Comparison of ENCODE assay signal across 1 cellular context in genomic region chr19:10193666-10194499, GRCh38.
A peak's percentile ranks its signal among the peaks of the same experiment; 100 is the strongest.
TF ChIP-seq lines count a peak whose summit lies in the region.

No MANE protein-coding gene starts in this region.

TF ChIP-seq in HepG2, 621 proteins besides CTCF, POLR2A, EP300 and RAD21 (continued from another document and continues in another):
- TF ChIP-seq RERE (CRISPR knock-in tag; IDR thresholded peaks at IDR 0.05; ENCODE audit: low read depth) (no peak), SP1 (IDR thresholded peaks at IDR 0.05) (no peak), SP1 (CRISPR knock-in tag; IDR thresholded peaks at IDR 0.05) (no peak), XRCC5 (optimal IDR thresholded peaks at IDR 0.05; ENCODE audit: low read length) (no peak), ZNF224 (CRISPR knock-in tag; IDR thresholded peaks at IDR 0.05) (no peak; the same call in 1 of the 2 replicates), HNF4G (IDR thresholded peaks at IDR 0.05; ENCODE audit: borderline replicate concordance, low read depth, low read length) (no peak), HNF4G (CRISPR knock-in tag; IDR thresholded peaks at IDR 0.05; ENCODE audit: borderline replicate concordance, low read depth) (no peak), ZNF264 (CRISPR knock-in tag; IDR thresholded peaks at IDR 0.05) (0 out of 2 replicates have a peak, but pooled peaks have one; percentile 71), SIX1 (CRISPR knock-in tag; IDR thresholded peaks at IDR 0.05; ENCODE audit: borderline replicate concordance) (no peak), ZNF660 (CRISPR knock-in tag; IDR thresholded peaks at IDR 0.05; ENCODE audit: borderline replicate concordance, low read depth) (no peak), CEBPG (CRISPR knock-in tag; IDR thresholded peaks at IDR 0.05) (no peak), GATA4 (IDR thresholded peaks at IDR 0.05; ENCODE audit: borderline replicate concordance, low read depth) (no peak), ZSCAN25 (CRISPR knock-in tag; IDR thresholded peaks at IDR 0.05) (no peak), PHF21A (CRISPR knock-in tag; IDR thresholded peaks at IDR 0.05) (no peak), ZNF407 (CRISPR knock-in tag; IDR thresholded peaks at IDR 0.05; ENCODE audit: not compliant biosample characterization) (no peak), ZNF713 (CRISPR knock-in tag; IDR thresholded peaks at IDR 0.05) (0 out of 2 replicates have a peak, but pooled peaks have one; percentile 9), SRSF9 (IDR thresholded peaks at IDR 0.05; ENCODE audit: borderline replicate concordance, insufficient read depth, low read depth, low read length, poor library complexity, severe bottlenecking) (no peak), FLYWCH1 (CRISPR knock-in tag; IDR thresholded peaks at IDR 0.05) (no peak)
- TF ChIP-seq, protein P1, sequence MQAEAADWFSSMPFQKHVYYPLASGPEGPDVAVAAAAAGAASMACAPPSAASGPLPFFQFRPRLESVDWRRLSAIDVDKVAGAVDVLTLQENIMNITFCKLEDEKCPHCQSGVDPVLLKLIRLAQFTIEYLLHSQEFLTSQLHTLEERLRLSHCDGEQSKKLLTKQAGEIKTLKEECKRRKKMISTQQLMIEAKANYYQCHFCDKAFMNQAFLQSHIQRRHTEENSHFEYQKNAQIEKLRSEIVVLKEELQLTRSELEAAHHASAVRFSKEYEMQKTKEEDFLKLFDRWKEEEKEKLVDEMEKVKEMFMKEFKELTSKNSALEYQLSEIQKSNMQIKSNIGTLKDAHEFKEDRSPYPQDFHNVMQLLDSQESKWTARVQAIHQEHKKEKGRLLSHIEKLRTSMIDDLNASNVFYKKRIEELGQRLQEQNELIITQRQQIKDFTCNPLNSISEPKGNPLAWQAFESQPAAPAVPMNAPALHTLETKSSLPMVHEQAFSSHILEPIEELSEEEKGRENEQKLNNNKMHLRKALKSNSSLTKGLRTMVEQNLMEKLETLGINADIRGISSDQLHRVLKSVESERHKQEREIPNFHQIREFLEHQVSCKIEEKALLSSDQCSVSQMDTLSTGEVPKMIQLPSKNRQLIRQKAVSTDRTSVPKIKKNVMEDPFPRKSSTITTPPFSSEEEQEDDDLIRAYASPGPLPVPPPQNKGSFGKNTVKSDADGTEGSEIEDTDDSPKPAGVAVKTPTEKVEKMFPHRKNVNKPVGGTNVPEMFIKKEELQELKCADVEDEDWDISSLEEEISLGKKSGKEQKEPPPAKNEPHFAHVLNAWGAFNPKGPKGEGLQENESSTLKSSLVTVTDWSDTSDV (CRISPR knock-in tag; IDR thresholded peaks at IDR 0.05), result 0 out of 2 replicates have a peak, but pooled peaks have one; percentile 64
- TF ChIP-seq, protein P2, sequence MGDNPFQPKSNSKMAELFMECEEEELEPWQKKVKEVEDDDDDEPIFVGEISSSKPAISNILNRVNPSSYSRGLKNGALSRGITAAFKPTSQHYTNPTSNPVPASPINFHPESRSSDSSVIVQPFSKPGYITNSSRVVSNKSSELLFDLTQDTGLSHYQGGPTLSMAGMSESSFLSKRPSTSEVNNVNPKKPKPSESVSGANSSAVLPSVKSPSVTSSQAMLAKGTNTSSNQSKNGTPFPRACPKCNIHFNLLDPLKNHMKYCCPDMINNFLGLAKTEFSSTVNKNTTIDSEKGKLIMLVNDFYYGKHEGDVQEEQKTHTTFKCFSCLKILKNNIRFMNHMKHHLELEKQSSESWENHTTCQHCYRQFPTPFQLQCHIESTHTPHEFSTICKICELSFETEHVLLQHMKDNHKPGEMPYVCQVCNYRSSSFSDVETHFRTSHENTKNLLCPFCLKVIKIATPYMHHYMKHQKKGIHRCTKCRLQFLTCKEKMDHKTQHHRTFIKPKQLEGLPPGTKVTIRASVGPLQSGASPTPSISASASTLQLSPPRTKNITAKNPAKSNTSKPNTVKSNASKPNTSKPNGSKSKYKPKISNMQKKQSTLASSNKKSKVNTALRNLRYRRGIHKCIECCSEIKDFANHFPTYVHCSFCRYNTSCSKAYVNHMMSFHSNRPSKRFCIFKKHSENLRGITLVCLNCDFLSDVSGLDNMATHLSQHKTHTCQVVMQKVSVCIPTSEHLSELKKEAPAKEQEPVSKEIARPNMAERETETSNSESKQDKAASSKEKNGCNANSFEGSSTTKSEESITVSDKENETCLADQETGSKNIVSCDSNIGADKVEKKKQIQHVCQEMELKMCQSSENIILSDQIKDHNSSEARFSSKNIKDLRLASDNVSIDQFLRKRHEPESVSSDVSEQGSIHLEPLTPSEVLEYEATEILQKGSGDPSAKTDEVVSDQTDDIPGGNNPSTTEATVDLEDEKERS (CRISPR knock-in tag; IDR thresholded peaks at IDR 0.05), result no peak
- TF ChIP-seq, protein P3, sequence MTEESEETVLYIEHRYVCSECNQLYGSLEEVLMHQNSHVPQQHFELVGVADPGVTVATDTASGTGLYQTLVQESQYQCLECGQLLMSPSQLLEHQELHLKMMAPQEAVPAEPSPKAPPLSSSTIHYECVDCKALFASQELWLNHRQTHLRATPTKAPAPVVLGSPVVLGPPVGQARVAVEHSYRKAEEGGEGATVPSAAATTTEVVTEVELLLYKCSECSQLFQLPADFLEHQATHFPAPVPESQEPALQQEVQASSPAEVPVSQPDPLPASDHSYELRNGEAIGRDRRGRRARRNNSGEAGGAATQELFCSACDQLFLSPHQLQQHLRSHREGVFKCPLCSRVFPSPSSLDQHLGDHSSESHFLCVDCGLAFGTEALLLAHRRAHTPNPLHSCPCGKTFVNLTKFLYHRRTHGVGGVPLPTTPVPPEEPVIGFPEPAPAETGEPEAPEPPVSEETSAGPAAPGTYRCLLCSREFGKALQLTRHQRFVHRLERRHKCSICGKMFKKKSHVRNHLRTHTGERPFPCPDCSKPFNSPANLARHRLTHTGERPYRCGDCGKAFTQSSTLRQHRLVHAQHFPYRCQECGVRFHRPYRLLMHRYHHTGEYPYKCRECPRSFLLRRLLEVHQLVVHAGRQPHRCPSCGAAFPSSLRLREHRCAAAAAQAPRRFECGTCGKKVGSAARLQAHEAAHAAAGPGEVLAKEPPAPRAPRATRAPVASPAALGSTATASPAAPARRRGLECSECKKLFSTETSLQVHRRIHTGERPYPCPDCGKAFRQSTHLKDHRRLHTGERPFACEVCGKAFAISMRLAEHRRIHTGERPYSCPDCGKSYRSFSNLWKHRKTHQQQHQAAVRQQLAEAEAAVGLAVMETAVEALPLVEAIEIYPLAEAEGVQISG (CRISPR knock-in tag; IDR thresholded peaks at IDR 0.05), result no peak
- TF ChIP-seq, protein P4, sequence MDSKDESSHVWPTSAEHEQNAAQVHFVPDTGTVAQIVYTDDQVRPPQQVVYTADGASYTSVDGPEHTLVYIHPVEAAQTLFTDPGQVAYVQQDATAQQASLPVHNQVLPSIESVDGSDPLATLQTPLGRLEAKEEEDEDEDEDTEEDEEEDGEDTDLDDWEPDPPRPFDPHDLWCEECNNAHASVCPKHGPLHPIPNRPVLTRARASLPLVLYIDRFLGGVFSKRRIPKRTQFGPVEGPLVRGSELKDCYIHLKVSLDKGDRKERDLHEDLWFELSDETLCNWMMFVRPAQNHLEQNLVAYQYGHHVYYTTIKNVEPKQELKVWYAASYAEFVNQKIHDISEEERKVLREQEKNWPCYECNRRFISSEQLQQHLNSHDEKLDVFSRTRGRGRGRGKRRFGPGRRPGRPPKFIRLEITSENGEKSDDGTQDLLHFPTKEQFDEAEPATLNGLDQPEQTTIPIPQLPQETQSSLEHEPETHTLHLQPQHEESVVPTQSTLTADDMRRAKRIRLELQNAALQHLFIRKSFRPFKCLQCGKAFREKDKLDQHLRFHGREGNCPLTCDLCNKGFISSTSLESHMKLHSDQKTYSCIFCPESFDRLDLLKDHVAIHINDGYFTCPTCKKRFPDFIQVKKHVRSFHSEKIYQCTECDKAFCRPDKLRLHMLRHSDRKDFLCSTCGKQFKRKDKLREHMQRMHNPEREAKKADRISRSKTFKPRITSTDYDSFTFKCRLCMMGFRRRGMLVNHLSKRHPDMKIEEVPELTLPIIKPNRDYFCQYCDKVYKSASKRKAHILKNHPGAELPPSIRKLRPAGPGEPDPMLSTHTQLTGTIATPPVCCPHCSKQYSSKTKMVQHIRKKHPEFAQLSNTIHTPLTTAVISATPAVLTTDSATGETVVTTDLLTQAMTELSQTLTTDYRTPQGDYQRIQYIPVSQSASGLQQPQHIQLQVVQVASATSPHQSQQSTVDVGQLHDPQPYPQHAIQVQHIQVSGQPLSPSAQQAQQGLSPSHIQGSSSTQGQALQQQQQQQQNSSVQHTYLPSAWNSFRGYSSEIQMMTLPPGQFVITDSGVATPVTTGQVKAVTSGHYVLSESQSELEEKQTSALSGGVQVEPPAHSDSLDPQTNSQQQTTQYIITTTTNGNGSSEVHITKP (CRISPR knock-in tag; IDR thresholded peaks at IDR 0.05; ENCODE audit: low read depth), result no peak
